9 cellular contexts compared by ENCODE assay signal in genomic region chr12:6450869-6451347, GRCh38. TPM values are rescaled to one million over a fixed set of nuclear protein-coding genes. Genes with fewer than 3 reads are reported as not detected.
DNase-seq lines count a peak whose midpoint lies in the region; ATAC-seq and TF ChIP-seq lines count a peak whose summit lies in the region.
"Had no signal": no experiment of that assay in that cellular context is flagged by ENCODE, and none has a peak within 500 bp of the region (broad histone marks: within the 10 kb centered on the region; RNA-seq: fewer than 3 reads in every experiment).

No MANE protein-coding gene starts in this region.

- H3K27me3 Mint-ChIP-seq in H9 (ENCODE audit: low read depth): no peaks in the 10 kb centered on the region; the same call in none of the 2 replicates
- no peaks in the 10 kb centered on the region for H3K27me3 Mint-ChIP-seq in activated CD8-positive, alpha-beta T cell treated with anti-CD3 and anti-CD28 coated beads for 36 hours

- peaks cover 0 to 47% (median 39%) of the 10 kb centered on the region in 9 donors for H3K36me3 ChIP-seq in heart left ventricle
- peaks cover 0 to 36% (median 15%) of the 10 kb centered on the region in 4 donors for H3K36me3 ChIP-seq in sigmoid colon

- H3K14ac ChIP-seq in H9 (ENCODE audit: insufficient read depth, low read length): peak overlapping the region; percentile 26; the same call in 1 of the 2 replicates

- H3K4me1 ChIP-seq in H9 (ENCODE audit: insufficient read depth, low read length) (peaks cover 11% of the 10 kb centered on the region; the same call in 1 of the 2 replicates), heart left ventricle (peaks cover 0 to 42% (median 25%) of the 10 kb centered on the region in 12 donors), sigmoid colon (peaks cover 0 to 43% (median 37%) of the 10 kb centered on the region in 4 donors)

- DNase-seq in H9 (peak; percentile 69), heart left ventricle (peak in 1 of 5 donors; percentile 38), sigmoid colon (peak; percentile 83), Kasumi-1 (lab: John Stamatoyannopoulos, UW) (no peak), mesenteric fat pad (ENCODE audit: low spot score) (no peak), posterior vena cava (ENCODE audit: low spot score) (no peak)
- DNase-seq in activated CD8-positive, alpha-beta T cell treated with anti-CD3 and anti-CD28 coated beads for 36 hours: peak; percentile 64

- peak overlapping the region; percentile 64 for H3K18ac ChIP-seq in H9 (ENCODE audit: insufficient read length, low read depth, low read length)

- H4K5ac ChIP-seq in H9 (ENCODE audit: insufficient read length, low read depth, low read length): no peak overlapping the region

- H3K36me3 Mint-ChIP-seq in H9 (ENCODE audit: insufficient read depth in 1 of 3, low read depth in 3 of 3): peaks cover 2 to 7% (median 5%) of the 10 kb centered on the region in 3 experiments; a peak in 6 of 7 replicates
- H3K36me3 Mint-ChIP-seq in activated CD8-positive, alpha-beta T cell treated with anti-CD3 and anti-CD28 coated beads for 36 hours (ENCODE audit: low read depth): peaks cover 94% of the 10 kb centered on the region

- peak overlapping the region; percentile 14 for H2BK120ac ChIP-seq in H9 (ENCODE audit: low read depth, low read length, poor library complexity, severe bottlenecking)

- H3K4me3 ChIP-seq in heart left ventricle (peak overlapping the region; percentile 40 to 99 (median 68)), sigmoid colon (peak overlapping the region; percentile 53 to 80 (median 60))
- H3K4me3 ChIP-seq: SK-N-MC had no signal

- intact Hi-C loops in activated CD8-positive, alpha-beta T cell treated with anti-CD3 and anti-CD28 coated beads for 36 hours (cut with micrococcal nuclease): no loop called here
- intact Hi-C loops in heart left ventricle (cut with DNase I) (no loop called here), sigmoid colon (cut with DNase I) (loop anchor here (2.0 to 5.0 kb wide), 4 partner anchors 20 to 129 kb away; partner anchors contain the start of gene VAMP1), posterior vena cava (cut with DNase I) (no loop called here)

- no peak overlapping the region for H3K56ac ChIP-seq in H9 (ENCODE audit: insufficient read length, low read depth, low read length)

- no peak overlapping the region for H3K4ac ChIP-seq in H9 (ENCODE audit: low read depth, low read length)

- H3K27me3 ChIP-seq in H9 (ENCODE audit: insufficient read depth, low read length) (no peaks in the 10 kb centered on the region), heart left ventricle (no peaks in the 10 kb centered on the region), sigmoid colon (no peaks in the 10 kb centered on the region)

- TF ChIP-seq CTCF in H9 (conservative IDR thresholded peaks at IDR 0.05): no peak
- TF ChIP-seq CTCF in activated CD8-positive, alpha-beta T cell treated with anti-CD3 and anti-CD28 coated beads for 36 hours (IDR thresholded peaks at IDR 0.05): no peak
- no peak for TF ChIP-seq CTCF in heart left ventricle (IDR thresholded peaks at IDR 0.05)
- no peak for TF ChIP-seq CTCF in sigmoid colon (IDR thresholded peaks at IDR 0.05)

- H4K8ac ChIP-seq in H9 (replicated peaks; ENCODE audit: insufficient read length, low read depth, low read length): no peak overlapping the region

- no peak overlapping the region for H2AK5ac ChIP-seq in H9 (ENCODE audit: insufficient read length, low read length)

- no peak overlapping the region for H2BK20ac ChIP-seq in H9 (ENCODE audit: low read depth, low read length, poor library complexity, severe bottlenecking)

- no peak overlapping the region for H3T11ph ChIP-seq in H9 (ENCODE audit: low read length)

- no peak for TF ChIP-seq EP300 in sigmoid colon (IDR thresholded peaks at IDR 0.05)

- H2BK12ac ChIP-seq in H9 (ENCODE audit: insufficient read length, low read depth, low read length): no peak overlapping the region

- H3K9ac ChIP-seq in H9 (ENCODE audit: extremely low read depth, insufficient read length, low read length): no peak overlapping the region

- no peak for TF ChIP-seq POLR2A in heart left ventricle (IDR thresholded peaks at IDR 0.05)
- TF ChIP-seq POLR2A in sigmoid colon (IDR thresholded peaks at IDR 0.05): no peak

- peak overlapping the region; percentile 17 for H3K4me2 ChIP-seq in H9 (ENCODE audit: insufficient read depth, insufficient read length, low read length)

- H3K9me3 ChIP-seq in H9 (ENCODE audit: control insufficient read depth, low read depth, low read length) (no peaks in the 10 kb centered on the region), heart left ventricle (no peaks in the 10 kb centered on the region), sigmoid colon (no peaks in the 10 kb centered on the region)

- H3K23me2 ChIP-seq in H9 (ENCODE audit: insufficient read length, low read depth, low read length, poor library complexity, severe bottlenecking): peaks cover 3% of the 10 kb centered on the region

- H4K91ac ChIP-seq in H9 (ENCODE audit: insufficient read length, low read depth, low read length): peak overlapping the region; percentile 21

- H3K79me1 ChIP-seq in H9 (ENCODE audit: insufficient read depth, low read depth, low read length, poor library complexity, severe bottlenecking): no peaks in the 10 kb centered on the region

- peaks cover 40 to 46% of the 10 kb centered on the region in 2 experiments for H3K4me1 Mint-ChIP-seq in H9
- peaks cover 51% of the 10 kb centered on the region for H3K4me1 Mint-ChIP-seq in activated CD8-positive, alpha-beta T cell treated with anti-CD3 and anti-CD28 coated beads for 36 hours (ENCODE audit: low read depth)

- H3K27ac ChIP-seq in H9 (ENCODE audit: insufficient read length, low read depth, low read length) (peak overlapping the region; percentile 7), heart left ventricle (peak overlapping the region; percentile 90 to 100 (median 97)), sigmoid colon (peak overlapping the region; percentile 90 to 98 (median 94))
- H3K27ac ChIP-seq: SK-N-MC had no signal

- CTCF ChIA-PET in activated CD8-positive, alpha-beta T cell treated with anti-CD3 and anti-CD28 coated beads for 36 hours (lab: Charles Lee): interaction anchor here (0.8 to 7.0 kb wide), 11 partner anchors 8 to 105 kb away, joined by 3 to 81 read pairs (median 7); partner anchors contain the start of gene VAMP1

- no peak overlapping the region for H2BK5ac ChIP-seq in H9 (ENCODE audit: insufficient read length, low read length)

- H3K4me3 Mint-ChIP-seq in H9: peak overlapping the region; percentile 55 to 73
- peak overlapping the region; percentile 97 for H3K4me3 Mint-ChIP-seq in activated CD8-positive, alpha-beta T cell treated with anti-CD3 and anti-CD28 coated beads for 36 hours

- no peak overlapping the region for H2BK15ac ChIP-seq in H9 (ENCODE audit: low read depth, low read length)

- H3K23ac ChIP-seq in H9 (ENCODE audit: insufficient read length, low read depth, low read length): no peak overlapping the region

- H2AFZ ChIP-seq in H9 (ENCODE audit: low read length): no peak overlapping the region

- peak; percentile 8 for ATAC-seq in activated CD8-positive, alpha-beta T cell treated with anti-CD3 and anti-CD28 coated beads for 36 hours
- peak in 2 of 4 donors; percentile 2 to 4 for ATAC-seq in heart left ventricle
- no peak for ATAC-seq in GM21737 (IDR thresholded peaks at IDR 0.05; ENCODE audit: unreplicated experiment)

- no peaks in the 10 kb centered on the region for H3K79me2 ChIP-seq in H9 (ENCODE audit: insufficient read depth, low read length)

- no peaks in the 10 kb centered on the region for H4K20me1 ChIP-seq in H9 (ENCODE audit: control insufficient read depth, insufficient read depth, insufficient read length)

- H3K27ac Mint-ChIP-seq in H9: peak overlapping the region; percentile 95 to 99 (median 99)
- peak overlapping the region; percentile 99 for H3K27ac Mint-ChIP-seq in activated CD8-positive, alpha-beta T cell treated with anti-CD3 and anti-CD28 coated beads for 36 hours

- POLR2A ChIA-PET in activated CD8-positive, alpha-beta T cell treated with anti-CD3 and anti-CD28 coated beads for 36 hours (lab: Charles Lee): interaction anchor here (0.7 to 14.3 kb wide), 14 partner anchors 7 to 493 kb away, joined by 3 to 267 read pairs (median 10); partner anchors contain the start of genes C12orf57, CD27, GAPDH and MRPL51

- no CpG with 5 or more reads among the region's 11 CpGs for WGBS in H9 (ENCODE audit: extremely low coverage, insufficient read length, low lambda C conversion rate)
- WGBS in heart left ventricle, 4 donors: 11 to 16% (median 14%) methylated on average over 11 of the region's 11 CpGs
- 6 to 13% methylated on average over 11 of the region's 11 CpGs for WGBS in sigmoid colon, 2 donors

- H3K9me3 Mint-ChIP-seq in H9: no peaks in the 10 kb centered on the region
- H3K9me3 Mint-ChIP-seq in activated CD8-positive, alpha-beta T cell treated with anti-CD3 and anti-CD28 coated beads for 36 hours: no peaks in the 10 kb centered on the region

RNA-seq across cellular contexts. Expression of gene TAPBPL, which starts 0.9 kb away (rescaled TPM):
- total RNA-seq in H9 (2021) (1.4 and 2.3 TPM in 2 replicates), heart left ventricle (10 to 100 TPM in 8 of 9 donors, 1 to 10 TPM in 1; 6.9 to 55.6 (median 14.1) TPM), sigmoid colon (10 to 100 TPM; 20.2 to 27.5 (median 26.9) TPM), mesenteric fat pad (13.0 TPM), posterior vena cava (10 to 100 TPM; 15.3 to 20.6 TPM)
- 10 to 100 TPM; 23.3 to 28.0 TPM for total RNA-seq in activated CD8-positive, alpha-beta T cell treated with anti-CD3 and anti-CD28 coated beads for 36 hours
- polyA plus RNA-seq in heart left ventricle (10 to 100 TPM in 1 of 2 donors, 1 to 10 TPM in 1; 5.4 to 10.2 TPM), sigmoid colon (10 to 100 TPM; 14.4 to 36.0 (median 17.1) TPM)

RNA-seq across cellular contexts. Expression of gene CD27, which starts 6.2 kb away (rescaled TPM):
- total RNA-seq in H9 (2021) (0.29 and 0.37 TPM in 2 replicates), heart left ventricle (1 to 10 TPM in 1 of 9 donors, under 1 TPM in 3, not detected in 5; 0.27 to 5.3 (median 0.42) TPM), sigmoid colon (under 1 TPM in 1 of 4 donors, not detected in 3; 0.81 TPM), mesenteric fat pad (not detected), posterior vena cava (under 1 TPM; 0.42 to 0.43 TPM)
- 100 to 1,000 TPM; 160 to 164 TPM for total RNA-seq in activated CD8-positive, alpha-beta T cell treated with anti-CD3 and anti-CD28 coated beads for 36 hours
- polyA plus RNA-seq in heart left ventricle (under 1 TPM in 1 of 2 donors, not detected in 1; 0.19 TPM), sigmoid colon (10 to 100 TPM in 1 of 3 donors, 1 to 10 TPM in 1, under 1 TPM in 1; 0.60 to 29.0 (median 2.3) TPM)

RNA-seq across cellular contexts. Expression of gene VAMP1, which starts 19.6 kb away (rescaled TPM):
- total RNA-seq in H9 (2021) (10.3 TPM in 2 replicates), heart left ventricle (1 to 10 TPM; 2.1 to 8.3 (median 3.4) TPM), sigmoid colon (10 to 100 TPM; 11.5 to 44.0 (median 17.2) TPM), mesenteric fat pad (5.8 TPM), posterior vena cava (10 to 100 TPM in 1 of 2 donors, 1 to 10 TPM in 1; 6.2 to 11.1 TPM)
- total RNA-seq in activated CD8-positive, alpha-beta T cell treated with anti-CD3 and anti-CD28 coated beads for 36 hours: 10 to 100 TPM; 50.0 to 51.2 TPM
- polyA plus RNA-seq in heart left ventricle (1 to 10 TPM; 2.7 to 6.2 TPM), sigmoid colon (10 to 100 TPM in 1 of 3 donors, 1 to 10 TPM in 2; 2.3 to 12.8 (median 3.0) TPM)

RNA-seq across cellular contexts. Expression of gene MRPL51, which starts 42.2 kb away (rescaled TPM):
- total RNA-seq in H9 (2021) (321 and 329 TPM in 2 replicates), heart left ventricle (100 to 1,000 TPM in 8 of 9 donors, 10 to 100 TPM in 1; 95.6 to 300 (median 228) TPM), sigmoid colon (100 to 1,000 TPM in 2 of 4 donors, 10 to 100 TPM in 2; 52.9 to 113 (median 92.1) TPM), mesenteric fat pad (116 TPM), posterior vena cava (100 to 1,000 TPM in 1 of 2 donors, 10 to 100 TPM in 1; 90.1 to 102 TPM)
- total RNA-seq in activated CD8-positive, alpha-beta T cell treated with anti-CD3 and anti-CD28 coated beads for 36 hours: 100 to 1,000 TPM; 230 to 254 TPM
- polyA plus RNA-seq in heart left ventricle (100 to 1,000 TPM; 164 to 210 TPM), sigmoid colon (100 to 1,000 TPM; 119 to 142 (median 135) TPM)

RNA-seq across cellular contexts. Expression of gene NCAPD2, which starts 43.0 kb away (rescaled TPM):
- 105 and 114 TPM in 2 replicates for total RNA-seq in H9 (2021)
- 100 to 1,000 TPM; 195 to 196 TPM for total RNA-seq in activated CD8-positive, alpha-beta T cell treated with anti-CD3 and anti-CD28 coated beads for 36 hours
- 10 to 100 TPM in 8 of 9 donors, 1 to 10 TPM in 1; 8.4 to 22.4 (median 11.3) TPM for total RNA-seq in heart left ventricle
- 1 to 10 TPM; 3.3 to 8.1 TPM for polyA plus RNA-seq in heart left ventricle
- total RNA-seq in sigmoid colon: 10 to 100 TPM; 11.8 to 89.5 (median 12.6) TPM
- 10 to 100 TPM in 2 of 3 donors, 1 to 10 TPM in 1; 9.0 to 35.8 (median 13.6) TPM for polyA plus RNA-seq in sigmoid colon
- total RNA-seq in mesenteric fat pad: 12.8 TPM
- total RNA-seq in posterior vena cava: 10 to 100 TPM; 14.4 to 16.3 TPM

Comparison
In these comparisons a context has a peak if more than half of its experiments do, and no peak if none do; other contexts are left out.
1. DNase-seq: peak in H9 (single experiment), activated CD8-positive, alpha-beta T cell treated with anti-CD3 and anti-CD28 coated beads for 36 hours (single experiment) and sigmoid colon (single experiment); none in Kasumi-1 (0 of 2), mesenteric fat pad (single experiment) and posterior vena cava (single experiment).
2. H3K27ac ChIP-seq: peak in every context shown above with its lines; median percentile 97 in heart left ventricle; 94 in sigmoid colon; 7 in H9.
3. RNA of gene CD27, which starts 6.2 kb away (total RNA-seq): 160 to 164 TPM in activated CD8-positive, alpha-beta T cell treated with anti-CD3 and anti-CD28 coated beads for 36 hours; 0.42 to 0.43 TPM in posterior vena cava, 0.29 to 0.37 TPM in H9, 0.81 TPM in sigmoid colon, not detected in mesenteric fat pad (single experiment) and 0.27 to 5.3 TPM in heart left ventricle; every median in the first group is over 10 times any median in the second.